Comparison of ENCODE assay signal across 10 cellular contexts in genomic region chr3:151226088-151226563, GRCh38. TPM values are rescaled to one million over a fixed set of nuclear protein-coding genes. Genes with fewer than 3 reads are reported as not detected.
DNase-seq lines count a peak whose midpoint lies in the region; FAIRE-seq and TF ChIP-seq lines count a peak whose summit lies in the region.
"Had no signal": no experiment of that assay in that cellular context is flagged by ENCODE, and none has a peak within 500 bp of the region (broad histone marks: within the 10 kb centered on the region; RNA-seq: fewer than 3 reads in every experiment).

No MANE protein-coding gene starts in this region.

- no peaks in the 10 kb centered on the region for H3K4me1 ChIP-seq in uterus

- H3K9me3 Mint-ChIP-seq in T-helper 2 cell treated with Interferon-gamma antibody and Interleukin-4, amounts not matched to agents 5 μg/mL and 100 μg/mL, for 36 hours: peaks cover 20% of the 10 kb centered on the region

- TF ChIP-seq CTCF in uterus (IDR thresholded peaks at IDR 0.05): no peak

- intact Hi-C loops in uterus (cut with DNase I; ENCODE audit: low total_unique reads): loop anchor here (10.0 kb wide), 1 partner anchor 59 kb away; no protein-coding TSS in a partner anchor

- H3K27ac ChIP-seq in uterus: no peak overlapping the region

- peak overlapping the region; percentile 65 for H3K27ac Mint-ChIP-seq in T-helper 2 cell treated with Interferon-gamma antibody and Interleukin-4, amounts not matched to agents 5 μg/mL and 100 μg/mL, for 36 hours

- no peaks in the 10 kb centered on the region for H3K27me3 ChIP-seq in uterus

- peak; percentile 8 for DNase-seq in activated naive CD4-positive, alpha-beta T cell treated with Interleukin-2 at 50 U/mL for 16 hours
- DNase-seq in activated naive CD4-positive, alpha-beta T cell (lab: John Stamatoyannopoulos, UW): no peak
- no peak for DNase-seq in T-helper 2 cell treated with Interferon-gamma antibody and Interleukin-4, amounts not matched to agents 5 μg/mL and 100 μg/mL, for 36 hours (ENCODE audit: low spot score)
- peak; percentile 75 for DNase-seq in fibroblast of peridontal ligament (ENCODE audit: extremely low read depth)
- peak; percentile 11 for DNase-seq in urothelium cell line (ENCODE audit: low spot score)
- no peak for DNase-seq in hypothalamus (lab: John Stamatoyannopoulos, UW)
- DNase-seq in pons (ENCODE audit: low spot score): no peak
- no peak for DNase-seq in uterus
- DNase-seq: DND-41 had no signal

- no peak overlapping the region for H3K4me3 ChIP-seq in uterus

- H3K9me3 ChIP-seq in uterus: no peaks in the 10 kb centered on the region

- no peak for TF ChIP-seq POLR2A in uterus (IDR thresholded peaks at IDR 0.05)

- peaks cover 16% of the 10 kb centered on the region for H3K36me3 Mint-ChIP-seq in T-helper 2 cell treated with Interferon-gamma antibody and Interleukin-4, amounts not matched to agents 5 μg/mL and 100 μg/mL, for 36 hours (ENCODE audit: low read depth)

- FAIRE-seq in urothelium cell line (lab: Jason Lieb, UNC): no peak
- FAIRE-seq: TTC549 had no signal

- H3K4me3 Mint-ChIP-seq in T-helper 2 cell treated with Interferon-gamma antibody and Interleukin-4, amounts not matched to agents 5 μg/mL and 100 μg/mL, for 36 hours: peak overlapping the region; percentile 31

- H3K36me3 ChIP-seq in uterus: no peaks in the 10 kb centered on the region

- H3K27me3 Mint-ChIP-seq in T-helper 2 cell treated with Interferon-gamma antibody and Interleukin-4, amounts not matched to agents 5 μg/mL and 100 μg/mL, for 36 hours (ENCODE audit: low read depth): no peaks in the 10 kb centered on the region

- peaks cover 55% of the 10 kb centered on the region for H3K4me1 Mint-ChIP-seq in T-helper 2 cell treated with Interferon-gamma antibody and Interleukin-4, amounts not matched to agents 5 μg/mL and 100 μg/mL, for 36 hours (ENCODE audit: low read depth)

RNA-seq across cellular contexts. Expression of gene GPR171, which starts 23.1 kb away (rescaled TPM):
- total RNA-seq in uterus: under 1 TPM in 2 of 4 donors, not detected in 2; 0.34 to 0.48 TPM

RNA-seq across cellular contexts. Expression of gene P2RY14, which starts 52.2 kb away (rescaled TPM):
- total RNA-seq in uterus: 1 to 10 TPM in 1 of 4 donors, under 1 TPM in 3; 0.51 to 2.6 (median 0.61) TPM

Comparison
In these comparisons a context has a peak if more than half of its experiments do, and no peak if none do; other contexts are left out.
1. DNase-seq: peak in activated naive CD4-positive, alpha-beta T cell treated with Interleukin-2 at 50 U/mL for 16 hours (single experiment), fibroblast of peridontal ligament (single experiment) and urothelium cell line (single experiment); none in activated naive CD4-positive, alpha-beta T cell (0 of 4), T-helper 2 cell treated with Interferon-gamma antibody and Interleukin-4, amounts not matched to agents 5 μg/mL and 100 μg/mL, for 36 hours (single experiment), hypothalamus (0 of 51), pons (single experiment) and uterus (0 of 2).